Comparison of ENCODE assay signal across 1 cellular context in genomic region chr11:104968856-104969776, GRCh38.
TF ChIP-seq lines count a peak whose summit lies in the region.

No MANE protein-coding gene starts in this region.

TF ChIP-seq in GM23338, 12 proteins besides CTCF, POLR2A, EP300 and RAD21 (continued from another document):
- TF ChIP-seq, protein P1, sequence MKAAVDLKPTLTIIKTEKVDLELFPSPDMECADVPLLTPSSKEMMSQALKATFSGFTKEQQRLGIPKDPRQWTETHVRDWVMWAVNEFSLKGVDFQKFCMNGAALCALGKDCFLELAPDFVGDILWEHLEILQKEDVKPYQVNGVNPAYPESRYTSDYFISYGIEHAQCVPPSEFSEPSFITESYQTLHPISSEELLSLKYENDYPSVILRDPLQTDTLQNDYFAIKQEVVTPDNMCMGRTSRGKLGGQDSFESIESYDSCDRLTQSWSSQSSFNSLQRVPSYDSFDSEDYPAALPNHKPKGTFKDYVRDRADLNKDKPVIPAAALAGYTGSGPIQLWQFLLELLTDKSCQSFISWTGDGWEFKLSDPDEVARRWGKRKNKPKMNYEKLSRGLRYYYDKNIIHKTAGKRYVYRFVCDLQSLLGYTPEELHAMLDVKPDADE (IDR thresholded peaks at IDR 0.05) = no peak
- TF ChIP-seq POLR2AphosphoS5 (IDR thresholded peaks at IDR 0.05; ENCODE audit: low read depth) (no peak), ZNF462 (CRISPR knock-in tag; IDR thresholded peaks at IDR 0.05) (no peak)
